ENCODE assay signal across 9 cellular contexts in the genomic region with DNA sequence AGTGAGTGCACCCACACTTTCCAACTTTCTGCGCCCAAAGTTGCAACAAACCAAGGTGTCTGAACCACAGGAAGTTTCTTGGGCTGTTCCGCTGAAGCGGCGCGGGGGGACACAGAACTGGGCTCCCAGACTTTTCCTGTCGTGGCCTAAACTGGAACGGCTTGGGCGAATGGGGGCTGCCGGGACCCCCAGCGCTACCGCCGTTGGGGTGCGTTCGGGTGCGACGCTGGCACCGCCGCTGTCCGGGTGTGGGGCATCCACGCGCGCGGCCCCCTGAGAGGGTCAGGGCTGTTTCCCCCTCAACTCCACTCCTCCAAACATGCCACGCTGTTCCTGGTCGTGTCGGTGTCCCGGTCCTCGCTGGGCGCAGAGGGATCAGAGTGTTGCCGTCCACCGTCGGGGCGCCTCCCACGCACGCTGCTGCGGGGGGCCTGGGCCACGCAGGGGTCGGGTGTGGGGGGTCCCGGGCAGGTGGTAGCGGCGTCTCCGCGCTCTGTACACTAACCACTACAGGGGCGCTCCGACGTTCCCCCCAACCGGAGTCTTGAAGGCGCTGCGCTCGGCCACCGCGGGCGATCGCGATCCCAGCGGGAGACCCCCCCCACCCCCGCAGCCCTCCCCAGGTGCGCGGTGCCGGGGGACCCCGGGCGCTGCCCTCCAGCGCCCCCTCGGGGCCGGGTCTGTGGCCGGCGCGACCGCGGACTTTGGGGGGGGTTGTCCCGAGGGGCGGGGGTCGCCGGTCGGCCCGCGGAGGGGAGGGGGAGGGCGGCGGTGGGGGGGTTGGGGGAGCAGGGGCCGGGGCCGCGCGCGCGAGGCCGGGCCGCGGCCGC. TPM values are rescaled to one million over a fixed set of nuclear protein-coding genes. Genes with fewer than 3 reads are reported as not detected.
A peak's percentile ranks its signal among the peaks of the same experiment; 100 is the strongest.
DNase-seq lines count a peak whose midpoint lies in the region; ATAC-seq, FAIRE-seq and TF ChIP-seq lines count a peak whose summit lies in the region.
"Had no signal": no experiment of that assay in that cellular context is flagged by ENCODE, and none has a peak within 500 bp of the region (broad histone marks: within the 10 kb centered on the region; RNA-seq: fewer than 3 reads in every experiment).

No MANE protein-coding gene starts in this region.

- peak overlapping the region; percentile 95 for H2AFZ ChIP-seq in keratinocyte (ENCODE audit: control insufficient read depth, low read length)

- peak overlapping the region; percentile 77 to 83 (median 82) for H3K27ac ChIP-seq in body of pancreas
- H3K27ac ChIP-seq in keratinocyte (ENCODE audit: control insufficient read depth, insufficient read depth, low read length): peak overlapping the region; percentile 75

- ATAC-seq in GM19395 (IDR thresholded peaks at IDR 0.05; ENCODE audit: unreplicated experiment) (peak; percentile 37), body of pancreas (peak; percentile 59)

- 0 to 1% methylated on average over 8 to 74 of the region's 89 CpGs for WGBS in body of pancreas, 2 donors

- peak in 11 of 14 donors; percentile 46 to 83 (median 60) for DNase-seq in C1 segment of cervical spinal cord (lab: John Stamatoyannopoulos, UW)
- peak; percentile 66 for DNase-seq in HK-2 (ENCODE audit: unreplicated experiment)
- DNase-seq in T-helper 2 cell: peak in 3 of 5 experiments; percentile 33 to 60 (median 41)
- DNase-seq in body of pancreas: peak; percentile 41 to 72 (median 60)
- no peak for DNase-seq in keratinocyte (ENCODE audit: low read depth, low spot score)
- DNase-seq in stimulated activated CD4-positive, alpha-beta T cell treated with anti-CD3 and anti-CD28 coated beads, Interleukin-15, amount 100 ng/mL, for 1 hour (ENCODE audit: low read depth in 1 of 2, low spot score in 1 of 2): peak; percentile 49 to 59
- no peak for DNase-seq in NCI-H2029 treated with DMSO at 0.1 percent for 48 hours (lab: John Stamatoyannopoulos, UW)

- H3K36me3 ChIP-seq in body of pancreas (replicated peaks in 1 of 2; ENCODE audit: insufficient read depth in 1 of 2, low read depth in 2 of 2): no peaks in the 10 kb centered on the region
- H3K36me3 ChIP-seq in keratinocyte (ENCODE audit: control insufficient read depth in 2 of 2, extremely low read depth in 1 of 2, insufficient read depth in 2 of 2, low read length in 2 of 2): no peaks in the 10 kb centered on the region

- TF ChIP-seq CTCF in body of pancreas (IDR thresholded peaks at IDR 0.05): peak in 4 of 7 experiments; percentile 42 to 61 (median 44)
- peak in 1 of 3 experiments; percentile 43 for TF ChIP-seq CTCF in keratinocyte (optimal IDR thresholded peaks at IDR 0.05 in 1 of 3, IDR thresholded peaks at IDR 0.05 in 1 of 3, conservative IDR thresholded peaks at IDR 0.05 in 1 of 3; ENCODE audit: extremely low read depth in 1 of 3, insufficient read depth in 2 of 3, low read length in 3 of 3)

- H3K4me3 ChIP-seq in body of pancreas (peak overlapping the region; percentile 50 to 67), keratinocyte (ENCODE audit: control insufficient read depth in 2 of 3, extremely low read depth in 1 of 3, insufficient read depth in 2 of 3, low read depth in 1 of 3, low read length in 3 of 3) (peak overlapping the region; percentile 66 to 86 (median 79))

- no peaks in the 10 kb centered on the region for H3K9me1 ChIP-seq in keratinocyte (ENCODE audit: control insufficient read depth, extremely low read depth, insufficient read depth, low read length)

- dilution Hi-C loops in keratinocyte (cut with MboI; ENCODE audit: extremely low pct_ligation_motif_present, low sequenced_read_pairs): no loop called here

- peak overlapping the region; percentile 87 for H3K9ac ChIP-seq in keratinocyte (ENCODE audit: control insufficient read depth, extremely low read depth, insufficient read depth, low read length)

- no peak for FAIRE-seq in keratinocyte (lab: Jason Lieb, UNC)
- FAIRE-seq: TTC549 had no signal

- no peaks in the 10 kb centered on the region for H3K27me3 ChIP-seq in body of pancreas
- no peaks in the 10 kb centered on the region for H3K27me3 ChIP-seq in keratinocyte (ENCODE audit: control insufficient read depth, extremely low read depth, insufficient read depth, low read length)

- intact Hi-C loops in body of pancreas (cut with DNase I): loop anchor here (5.0 kb wide), 1 partner anchor 123 kb away; no protein-coding TSS in a partner anchor

- peaks cover 14% of the 10 kb centered on the region for H3K79me2 ChIP-seq in keratinocyte (ENCODE audit: control insufficient read depth, insufficient read depth, low read length)

- peak overlapping the region; percentile 92 for H3K4me2 ChIP-seq in keratinocyte (ENCODE audit: control insufficient read depth, extremely low read depth, insufficient read depth, low read depth, low read length)

- H3K9me3 ChIP-seq in body of pancreas: no peaks in the 10 kb centered on the region
- no peaks in the 10 kb centered on the region for H3K9me3 ChIP-seq in keratinocyte (ENCODE audit: control insufficient read depth, low read depth, low read length)

- H4K20me1 ChIP-seq in keratinocyte (ENCODE audit: control insufficient read depth, extremely low read depth, insufficient read depth, low read length): no peaks in the 10 kb centered on the region

- peaks cover 20% of the 10 kb centered on the region for H3K4me1 ChIP-seq in body of pancreas
- H3K4me1 ChIP-seq in keratinocyte (ENCODE audit: control insufficient read depth, extremely low read depth, insufficient read depth, low read length): peaks cover 22% of the 10 kb centered on the region

- TF ChIP-seq POLR2A in body of pancreas (IDR thresholded peaks at IDR 0.05): peak in 1 of 3 donors; percentile 9

RNA-seq across cellular contexts. Expression of a gene that starts 2.2 kb away (rescaled TPM):
- 10 to 100 TPM; 42.0 to 47.5 TPM for total RNA-seq in body of pancreas
- 16.8 to 21.7 TPM (median 18.3 TPM) in 3 replicates for polyA plus RNA-seq in keratinocyte
- polyA plus RNA-seq in keratinocyte (2011; ENCODE audit: low read depth): 187 TPM
- 26.5 and 35.8 TPM in 2 replicates for polyA plus RNA-seq in keratinocyte (2011; cell fraction: cytosol; rRNA removed)
- polyA plus RNA-seq in keratinocyte (2011; cell fraction: nucleus; rRNA removed): 22.6 and 25.8 TPM in 2 replicates
- 25.7 and 36.2 TPM in 2 replicates for polyA plus RNA-seq in keratinocyte (2012; ENCODE audit: low replicate concordance)
- polyA minus RNA-seq in keratinocyte: 21.7 to 28.8 TPM (median 24.7 TPM) in 3 replicates
- polyA minus RNA-seq in keratinocyte (2011; cell fraction: cytosol; rRNA and poly(A)+ RNA removed): 17.3 TPM
- 25.2 and 40.1 TPM in 2 replicates for polyA minus RNA-seq in keratinocyte (2011; cell fraction: nucleus; rRNA and poly(A)+ RNA removed)

Comparison
In these comparisons a context has a peak if more than half of its experiments do, and no peak if none do; other contexts are left out.
1. DNase-seq: peak in C1 segment of cervical spinal cord (11 of 14), HK-2 (single experiment), T-helper 2 cell (3 of 5), body of pancreas (4 of 4) and stimulated activated CD4-positive, alpha-beta T cell treated with anti-CD3 and anti-CD28 coated beads, Interleukin-15, amount 100 ng/mL, for 1 hour (2 of 2); none in keratinocyte (single experiment) and NCI-H2029 treated with DMSO at 0.1 percent for 48 hours (single experiment).